1 cellular context compared by ENCODE assay signal in genomic region chr12:123365141-123365917, GRCh38.
TF ChIP-seq lines count a peak whose summit lies in the region.

No MANE protein-coding gene starts in this region.

TF ChIP-seq in HepG2, 621 proteins besides CTCF, POLR2A, EP300 and RAD21 (continued from another document and continues in another):
- TF ChIP-seq TFE3 (CRISPR knock-in tag; IDR thresholded peaks at IDR 0.05), result 0 out of 2 replicates have a peak, but pooled peaks have one; percentile 4
- no peak for TF ChIP-seq FOXO1 (CRISPR knock-in tag; IDR thresholded peaks at IDR 0.05)
- TF ChIP-seq SNAI1 (CRISPR knock-in tag; IDR thresholded peaks at IDR 0.05; ENCODE audit: borderline replicate concordance), result no peak
- TF ChIP-seq PAWR (CRISPR knock-in tag; IDR thresholded peaks at IDR 0.05; ENCODE audit: borderline replicate concordance), result no peak
- TF ChIP-seq ZNF317 (CRISPR knock-in tag; IDR thresholded peaks at IDR 0.05), result peak; percentile 60
- no peak for TF ChIP-seq ZNF276 (CRISPR knock-in tag; IDR thresholded peaks at IDR 0.05; ENCODE audit: low read depth)
- no peak; the same call in 1 of the 2 replicates for TF ChIP-seq RCOR2 (CRISPR knock-in tag; IDR thresholded peaks at IDR 0.05)
- peak; percentile 77; the same call in 1 of the 2 replicates for TF ChIP-seq MEIS2 (CRISPR knock-in tag; IDR thresholded peaks at IDR 0.05)
- no peak for TF ChIP-seq TARDBP (CRISPR knock-in tag; IDR thresholded peaks at IDR 0.05)
- no peak for TF ChIP-seq ZNF792 (CRISPR knock-in tag; IDR thresholded peaks at IDR 0.05)
- no peak for TF ChIP-seq MIER2 (CRISPR knock-in tag; IDR thresholded peaks at IDR 0.05)
- TF ChIP-seq PRDM15 (CRISPR knock-in tag; IDR thresholded peaks at IDR 0.05), result peak; percentile 80
- TF ChIP-seq IRF2 (CRISPR knock-in tag; IDR thresholded peaks at IDR 0.05), result peak; percentile 39; the same call in 1 of the 2 replicates
- no peak for TF ChIP-seq ZBTB34 (CRISPR knock-in tag; IDR thresholded peaks at IDR 0.05)
- no peak for TF ChIP-seq ATAD3A (CRISPR knock-in tag; IDR thresholded peaks at IDR 0.05)
- TF ChIP-seq RNF219 (CRISPR knock-in tag; IDR thresholded peaks at IDR 0.05), result no peak
- peak; percentile 81 for TF ChIP-seq YEATS2 (CRISPR knock-in tag; IDR thresholded peaks at IDR 0.05; ENCODE audit: borderline replicate concordance)
- no peak for TF ChIP-seq TERF1 (CRISPR knock-in tag; IDR thresholded peaks at IDR 0.05)
- peak; percentile 44; the same call in 1 of the 2 replicates for TF ChIP-seq HDAC2 (CRISPR knock-in tag; IDR thresholded peaks at IDR 0.05)
- no peak for TF ChIP-seq ZNF577 (CRISPR knock-in tag; IDR thresholded peaks at IDR 0.05; ENCODE audit: borderline replicate concordance, low read depth)
- no peak for TF ChIP-seq ZBTB43 (CRISPR knock-in tag; conservative IDR thresholded peaks at IDR 0.05)
- TF ChIP-seq ZNF280D (CRISPR knock-in tag; IDR thresholded peaks at IDR 0.05), result no peak; the same call in 1 of the 2 replicates
- TF ChIP-seq ZSCAN21 (CRISPR knock-in tag; IDR thresholded peaks at IDR 0.05; ENCODE audit: borderline replicate concordance), result 0 out of 2 replicates have a peak, but pooled peaks have one; percentile 9
- no peak; the same call in 1 of the 2 replicates for TF ChIP-seq ARHGAP35 (CRISPR knock-in tag; IDR thresholded peaks at IDR 0.05; ENCODE audit: borderline replicate concordance)
- TF ChIP-seq PBX2 (CRISPR knock-in tag; IDR thresholded peaks at IDR 0.05), result no peak
- TF ChIP-seq SNAPC4 (CRISPR knock-in tag; IDR thresholded peaks at IDR 0.05), result no peak
- no peak for TF ChIP-seq HNF4A (CRISPR knock-in tag; IDR thresholded peaks at IDR 0.05)
- peak; percentile 68; the same call in 1 of the 2 replicates for TF ChIP-seq RNF2 (conservative IDR thresholded peaks at IDR 0.05; ENCODE audit: low read depth)
